ENCODE assay signal across 18 cellular contexts in genomic region chr6:38143191-38144154, GRCh38.
DNase-seq lines count a peak whose midpoint lies in the region; ATAC-seq, FAIRE-seq and TF ChIP-seq lines count a peak whose summit lies in the region.
"Had no signal": no experiment of that assay in that cellular context is flagged by ENCODE, and none has a peak within 500 bp of the region (broad histone marks: within the 10 kb centered on the region; RNA-seq: fewer than 3 reads in every experiment).

No MANE protein-coding gene starts in this region.

- no peak for TF ChIP-seq CTCF in WERI-Rb-1 (IDR thresholded peaks at IDR 0.05; ENCODE audit: low read depth, low read length)

- no peaks in the 10 kb centered on the region for H3K4me1 ChIP-seq in small intestine (ENCODE audit: control insufficient read depth in 2 of 2, insufficient read depth in 1 of 2, low read depth in 1 of 2, low read length in 1 of 2)

- no peaks in the 10 kb centered on the region for H3K27me3 ChIP-seq in WERI-Rb-1 (ENCODE audit: insufficient read depth, low read depth, severe bottlenecking)
- no peaks in the 10 kb centered on the region for H3K27me3 ChIP-seq in small intestine (ENCODE audit: control insufficient read depth in 2 of 2, insufficient read depth in 2 of 2, low read length in 2 of 2)
- H3K27me3 ChIP-seq: heart left ventricle had no signal

- WGBS in small intestine, 3 donors, result 75 to 82% (median 82%) methylated on average over 8 of the region's 8 CpGs

- H3K9me3 ChIP-seq in WERI-Rb-1 (ENCODE audit: severe bottlenecking) (no peaks in the 10 kb centered on the region), small intestine (ENCODE audit: control insufficient read depth, low read depth) (no peaks in the 10 kb centered on the region)
- H3K9me3 ChIP-seq: heart left ventricle had no signal

- H3K4me3 ChIP-seq in WERI-Rb-1 (ENCODE audit: low read depth, low read length), result no peak overlapping the region
- H3K4me3 ChIP-seq in small intestine (ENCODE audit: low read depth in 1 of 2, low read length in 2 of 2), result no peak overlapping the region
- H3K4me3 ChIP-seq: heart left ventricle, lung, SK-N-MC had no signal

- H3K27ac ChIP-seq in WERI-Rb-1 (no peak overlapping the region), small intestine (ENCODE audit: low read depth in 1 of 2, low read length in 1 of 2) (no peak overlapping the region)
- H3K27ac ChIP-seq: heart left ventricle, SK-N-MC had no signal

- ATAC-seq in GM21737 (IDR thresholded peaks at IDR 0.05; ENCODE audit: unreplicated experiment) (no peak), HG02970 (IDR thresholded peaks at IDR 0.05; ENCODE audit: low FRiP score, unreplicated experiment) (no peak), GM18870 (IDR thresholded peaks at IDR 0.05; ENCODE audit: unreplicated experiment) (no peak)
- ATAC-seq: stimulated activated naive CD8-positive, alpha-beta T cell treated with anti-CD3 and anti-CD28 coated beads, Interleukin-15, Interleukin-2, amounts not matched to agents 100 U/mL and 50 U/mL, for 24 hours had no signal

- peak; percentile 86 for DNase-seq in Ammon's horn (ENCODE audit: low spot score)
- DNase-seq in NCI-H1092 (lab: John Stamatoyannopoulos, UW), result peak; percentile 19
- peak; percentile 50 for DNase-seq in WERI-Rb-1
- peak; percentile 78 for DNase-seq in medulla oblongata (ENCODE audit: extremely low spot score)
- no peak for DNase-seq in small intestine
- DNase-seq: endodermal cell; GOT3; heart left ventricle; Kasumi-1; NCI-H524 treated with DMSO at 0.1 percent for 48 hours; stimulated activated CD4-positive, alpha-beta T cell treated with anti-CD3 and anti-CD28 coated beads, Interleukin-2, amount 100 ng/mL, for 48 hours; stimulated activated naive CD8-positive, alpha-beta T cell treated with anti-CD3 and anti-CD28 coated beads, Interleukin-15, Interleukin-2, amounts not matched to agents 100 U/mL and 50 U/mL, for 24 hours had no signal

- FAIRE-seq in small intestine (lab: Jason Lieb, UNC), result no peak
- FAIRE-seq: GM12892 had no signal

- H3K36me3 ChIP-seq in WERI-Rb-1, result peaks cover 10% of the 10 kb centered on the region; the same call in 1 of the 2 replicates
- peaks cover 2 to 10% of the 10 kb centered on the region in 2 donors for H3K36me3 ChIP-seq in small intestine (ENCODE audit: control insufficient read depth in 2 of 2, insufficient read depth in 2 of 2, low read length in 2 of 2)
